In the genomic region with DNA sequence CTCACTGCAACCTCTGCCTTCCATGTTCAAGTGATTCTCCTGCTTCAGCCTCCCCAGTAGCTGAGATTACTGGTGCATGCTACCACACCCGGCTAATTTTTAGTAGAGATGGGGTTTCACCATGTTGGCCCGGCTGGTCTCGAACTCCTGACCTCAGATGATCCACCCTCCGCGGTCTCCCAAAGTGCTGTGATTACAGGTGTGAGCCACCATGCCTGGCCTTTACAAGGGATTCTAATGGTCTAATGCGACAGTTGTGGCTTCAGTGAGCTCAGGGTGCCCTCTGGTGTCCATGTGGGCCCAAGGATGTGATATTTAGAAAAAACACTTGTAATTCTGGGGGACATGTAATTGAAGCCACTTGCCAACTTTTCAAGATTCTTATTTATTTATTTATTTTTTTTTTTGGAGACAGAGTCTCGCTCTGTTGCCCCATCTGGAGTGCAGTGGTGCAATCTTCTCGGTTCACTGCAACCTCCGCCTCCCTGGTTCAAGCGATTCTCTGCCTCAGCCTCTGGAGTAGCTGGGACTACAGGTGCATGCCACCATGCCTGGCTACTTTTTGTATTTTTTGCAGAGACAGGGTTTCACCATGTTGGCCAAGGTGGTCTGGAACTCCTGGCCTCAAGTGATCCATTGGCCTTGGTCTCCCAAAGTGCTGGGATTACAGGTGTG, we compare ENCODE assay signal across 1 cellular context.
TF ChIP-seq lines count a peak whose summit lies in the region.

No MANE protein-coding gene starts in this region.

TF ChIP-seq in H1, 55 proteins besides CTCF, POLR2A, EP300 and RAD21:
- peak; percentile 33; the same call in 1 of the 2 replicates for TF ChIP-seq TBP (IDR thresholded peaks at IDR 0.05; ENCODE audit: low read depth, low read length)
- peak; percentile 63; the same call in 1 of the 2 replicates for TF ChIP-seq KDM1A (IDR thresholded peaks at IDR 0.05; ENCODE audit: borderline replicate concordance, low read length)
- TF ChIP-seq CHD2 (IDR thresholded peaks at IDR 0.05; ENCODE audit: low read length): 0 out of 2 replicates have a peak, but pooled peaks have one; percentile 13
- TF ChIP-seq, protein P1, sequence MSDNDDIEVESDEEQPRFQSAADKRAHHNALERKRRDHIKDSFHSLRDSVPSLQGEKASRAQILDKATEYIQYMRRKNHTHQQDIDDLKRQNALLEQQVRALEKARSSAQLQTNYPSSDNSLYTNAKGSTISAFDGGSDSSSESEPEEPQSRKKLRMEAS (IDR thresholded peaks at IDR 0.05): 0 out of 2 replicates have a peak, but pooled peaks have one; percentile 14
- 0 out of 2 replicates have a peak, but pooled peaks have one; percentile 15 for TF ChIP-seq TCF12 (IDR thresholded peaks at IDR 0.05; ENCODE audit: low read depth, low read length)
